ENCODE assay signal across 11 cellular contexts in the genomic region with DNA sequence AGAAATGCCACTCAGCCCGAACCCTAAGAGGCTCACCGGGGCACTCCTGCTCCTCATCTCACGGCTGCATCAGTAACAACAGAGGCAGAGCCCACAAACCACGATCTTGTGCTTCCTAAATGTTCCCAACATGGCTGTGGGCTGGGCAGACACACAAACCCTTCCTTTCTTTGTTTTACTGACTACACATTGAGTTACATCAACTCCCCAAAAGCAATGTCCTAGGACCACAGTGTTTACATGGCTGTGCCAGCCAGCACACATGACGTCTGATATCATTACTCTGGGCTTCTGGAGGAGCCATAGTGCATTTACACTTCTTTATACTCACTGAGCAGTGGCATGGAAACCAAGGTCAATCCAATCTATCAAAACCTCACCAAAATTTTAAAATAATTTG.
DNase-seq lines count a peak whose midpoint lies in the region; ATAC-seq and TF ChIP-seq lines count a peak whose summit lies in the region.
"Had no signal": no experiment of that assay in that cellular context is flagged by ENCODE, and none has a peak within 500 bp of the region (broad histone marks: within the 10 kb centered on the region; RNA-seq: fewer than 3 reads in every experiment).

No MANE protein-coding gene starts in this region.

- peak in 1 of 4 donors; percentile 2 for ATAC-seq in heart left ventricle
- ATAC-seq in Right ventricle myocardium superior (ENCODE audit: poor library complexity), result no peak
- no peak for ATAC-seq in natural killer cell treated with Interleukin-12 subunit alpha and Interleukin-12 subunit beta and Interleukin-15 and Interleukin-18, amount 100 ng/mL, for 72 hours
- no peak for ATAC-seq in activated naive CD4-positive, alpha-beta T cell treated with anti-CD3 and anti-CD28 coated beads, Interleukin-2, amount 50 U/mL, for 72 hours
- ATAC-seq: SK-N-SH treated with all-trans-retinoic acid at 6 μM for 48 hours had no signal

- H3K36me3 ChIP-seq in heart left ventricle (no peaks in the 10 kb centered on the region), fibroblast of lung (ENCODE audit: control insufficient read depth, insufficient read depth, low read length) (no peaks in the 10 kb centered on the region), uterus (no peaks in the 10 kb centered on the region)

- no peaks in the 10 kb centered on the region for H3K79me2 ChIP-seq in fibroblast of lung (ENCODE audit: control insufficient read depth, insufficient read depth, low read length)

- peaks cover 29% of the 10 kb centered on the region for H3K9me3 Mint-ChIP-seq in nephron progenitor cell
- no peaks in the 10 kb centered on the region for H3K9me3 Mint-ChIP-seq in natural killer cell treated with Interleukin-12 subunit alpha and Interleukin-12 subunit beta and Interleukin-15 and Interleukin-18, amount 100 ng/mL, for 72 hours
- H3K9me3 Mint-ChIP-seq in activated naive CD4-positive, alpha-beta T cell treated with anti-CD3 and anti-CD28 coated beads, Interleukin-2, amount 50 U/mL, for 72 hours, result no peaks in the 10 kb centered on the region

- WGBS in heart left ventricle, 4 donors, result 64 to 78% (median 73%) methylated on average over 5 of the region's 5 CpGs

- intact Hi-C loops in heart left ventricle (cut with DNase I), result loop anchor here in 7 of 10 donors (5.0 to 10.0 kb wide), 7 partner anchors 48 to 360 kb away; a partner anchor contains a TSS
- intact Hi-C loops in Right ventricle myocardium superior (cut with DNase I), result loop anchor here (10.0 kb wide), 2 partner anchors 88 to 338 kb away; no protein-coding TSS in a partner anchor
- intact Hi-C loops in uterus (cut with DNase I; ENCODE audit: low total_unique reads), result no loop called here

- H3K4me3 ChIP-seq in heart left ventricle (peak overlapping the region in 1 of 12 donors; percentile 29), fibroblast of lung (replicated peaks in 1 of 4; ENCODE audit: control extremely low read depth in 1 of 4, insufficient read depth in 1 of 4, low read depth in 3 of 4, low read length in 4 of 4) (no peak overlapping the region), uterus (no peak overlapping the region)

- peaks cover 5% of the 10 kb centered on the region for H3K27me3 Mint-ChIP-seq in nephron progenitor cell (ENCODE audit: low read depth, poor library complexity)
- H3K27me3 Mint-ChIP-seq in natural killer cell treated with Interleukin-12 subunit alpha and Interleukin-12 subunit beta and Interleukin-15 and Interleukin-18, amount 100 ng/mL, for 72 hours, result peaks cover 7 to 14% of the 10 kb centered on the region in 2 donors

- peak overlapping the region; percentile 98 for H3K27ac Mint-ChIP-seq in nephron progenitor cell
- no peak overlapping the region for H3K27ac Mint-ChIP-seq in natural killer cell treated with Interleukin-12 subunit alpha and Interleukin-12 subunit beta and Interleukin-15 and Interleukin-18, amount 100 ng/mL, for 72 hours
- no peak overlapping the region for H3K27ac Mint-ChIP-seq in activated naive CD4-positive, alpha-beta T cell treated with anti-CD3 and anti-CD28 coated beads, Interleukin-2, amount 50 U/mL, for 72 hours

- no peaks in the 10 kb centered on the region for H3K27me3 ChIP-seq in heart left ventricle
- H3K27me3 ChIP-seq in fibroblast of lung (ENCODE audit: control insufficient read depth, insufficient read depth, low read length), result no peaks in the 10 kb centered on the region
- no peaks in the 10 kb centered on the region for H3K27me3 ChIP-seq in uterus

- peaks cover 0 to 5% (median 0%) of the 10 kb centered on the region in 12 donors for H3K9me3 ChIP-seq in heart left ventricle
- H3K9me3 ChIP-seq in fibroblast of lung (ENCODE audit: control insufficient read depth, insufficient read depth, low read depth, low read length), result no peaks in the 10 kb centered on the region
- H3K9me3 ChIP-seq in uterus, result no peaks in the 10 kb centered on the region

- no peaks in the 10 kb centered on the region for H4K20me1 ChIP-seq in fibroblast of lung (ENCODE audit: control insufficient read depth, extremely low read depth, insufficient read depth, low read length)

- peaks cover 64% of the 10 kb centered on the region for H3K4me1 Mint-ChIP-seq in nephron progenitor cell
- peaks cover 0 to 4% of the 10 kb centered on the region in 2 donors for H3K4me1 Mint-ChIP-seq in natural killer cell treated with Interleukin-12 subunit alpha and Interleukin-12 subunit beta and Interleukin-15 and Interleukin-18, amount 100 ng/mL, for 72 hours (ENCODE audit: low read depth in 2 of 2)

- no peak for TF ChIP-seq POLR2A in heart left ventricle (IDR thresholded peaks at IDR 0.05)
- TF ChIP-seq POLR2A in uterus (IDR thresholded peaks at IDR 0.05), result no peak

- H3K4me2 ChIP-seq in fibroblast of lung (ENCODE audit: extremely low read depth, insufficient read depth, low read length), result peak overlapping the region; percentile 49

- DNase-seq in heart left ventricle (no peak), Right ventricle myocardium superior (no peak), fibroblast of lung (ENCODE audit: low read depth in 2 of 2) (peak; percentile 71 to 94), nephron progenitor cell (no peak), uterus (no peak), RPMI8226 (no peak)
- no peak for DNase-seq in natural killer cell treated with Interleukin-12 subunit alpha and Interleukin-12 subunit beta and Interleukin-15 and Interleukin-18, amount 100 ng/mL, for 72 hours (ENCODE audit: low spot score)
- DNase-seq in activated naive CD4-positive, alpha-beta T cell treated with anti-CD3 and anti-CD28 coated beads, Interleukin-2, amount 50 U/mL, for 72 hours (ENCODE audit: low spot score in 2 of 2), result no peak
- DNase-seq: activated CD4-positive, alpha-beta T cell treated with anti-CD3 and anti-CD28 coated beads for 4 hours; activated naive CD4-positive, alpha-beta T cell treated with Interleukin-2 at 50 U/mL for 16 hours had no signal

- no peak for TF ChIP-seq CTCF in heart left ventricle (IDR thresholded peaks at IDR 0.05)
- TF ChIP-seq CTCF in fibroblast of lung (conservative IDR thresholded peaks at IDR 0.05 in 1 of 2, IDR thresholded peaks at IDR 0.05 in 1 of 2; ENCODE audit: low read depth in 1 of 2, low read length in 2 of 2), result no peak
- TF ChIP-seq CTCF in nephron progenitor cell (IDR thresholded peaks at IDR 0.05), result no peak
- TF ChIP-seq CTCF in uterus (IDR thresholded peaks at IDR 0.05), result no peak

- H3K27ac ChIP-seq in heart left ventricle, result peak overlapping the region; percentile 68 to 91 (median 84)
- H3K27ac ChIP-seq in fibroblast of lung (ENCODE audit: insufficient read depth, low read length), result peak overlapping the region; percentile 93
- H3K27ac ChIP-seq in uterus, result peak overlapping the region; percentile 89 to 93

- H2AFZ ChIP-seq in fibroblast of lung (ENCODE audit: low read length), result no peak overlapping the region

- H3K9ac ChIP-seq in fibroblast of lung (ENCODE audit: insufficient read depth, low read length), result peak overlapping the region; percentile 48

- H3K36me3 Mint-ChIP-seq in nephron progenitor cell (ENCODE audit: low read depth), result peaks cover 69% of the 10 kb centered on the region
- no peaks in the 10 kb centered on the region for H3K36me3 Mint-ChIP-seq in natural killer cell treated with Interleukin-12 subunit alpha and Interleukin-12 subunit beta and Interleukin-15 and Interleukin-18, amount 100 ng/mL, for 72 hours
- no peaks in the 10 kb centered on the region for H3K36me3 Mint-ChIP-seq in activated naive CD4-positive, alpha-beta T cell treated with anti-CD3 and anti-CD28 coated beads, Interleukin-2, amount 50 U/mL, for 72 hours

- H3K4me3 Mint-ChIP-seq in nephron progenitor cell, result peak overlapping the region; percentile 11
- H3K4me3 Mint-ChIP-seq in natural killer cell treated with Interleukin-12 subunit alpha and Interleukin-12 subunit beta and Interleukin-15 and Interleukin-18, amount 100 ng/mL, for 72 hours, result no peak overlapping the region

- peaks cover 15 to 79% (median 47%) of the 10 kb centered on the region in 12 donors for H3K4me1 ChIP-seq in heart left ventricle
- peaks cover 19% of the 10 kb centered on the region for H3K4me1 ChIP-seq in fibroblast of lung (ENCODE audit: control insufficient read depth, extremely low read depth, insufficient read depth, low read length)
- H3K4me1 ChIP-seq in uterus, result peaks cover 6 to 30% of the 10 kb centered on the region in 2 donors

Comparison
In these comparisons a context has a peak if more than half of its experiments do, and no peak if none do; other contexts are left out.
1. DNase-seq: peak in fibroblast of lung (2 of 2); none in heart left ventricle (0 of 5), Right ventricle myocardium superior (single experiment), nephron progenitor cell (single experiment), uterus (0 of 2), natural killer cell treated with Interleukin-12 subunit alpha and Interleukin-12 subunit beta and Interleukin-15 and Interleukin-18, amount 100 ng/mL, for 72 hours (single experiment), activated naive CD4-positive, alpha-beta T cell treated with anti-CD3 and anti-CD28 coated beads, Interleukin-2, amount 50 U/mL, for 72 hours (0 of 2) and RPMI8226 (single experiment).
2. Peak in every context shown above with its lines, with median percentiles within 50 percentile points of each other: H3K27ac ChIP-seq.